ENCODE assay signal across 2 cellular contexts in genomic region chr7:14156436-14156835, GRCh38.
"Had no signal": no experiment of that assay in that cellular context is flagged by ENCODE, and none has a peak within 500 bp of the region (broad histone marks: within the 10 kb centered on the region; RNA-seq: fewer than 3 reads in every experiment).

No MANE protein-coding gene starts in this region.

- DNase-seq: GDM1, GF-D8 had no signal
